1 cellular context compared by ENCODE assay signal in the genomic region with DNA sequence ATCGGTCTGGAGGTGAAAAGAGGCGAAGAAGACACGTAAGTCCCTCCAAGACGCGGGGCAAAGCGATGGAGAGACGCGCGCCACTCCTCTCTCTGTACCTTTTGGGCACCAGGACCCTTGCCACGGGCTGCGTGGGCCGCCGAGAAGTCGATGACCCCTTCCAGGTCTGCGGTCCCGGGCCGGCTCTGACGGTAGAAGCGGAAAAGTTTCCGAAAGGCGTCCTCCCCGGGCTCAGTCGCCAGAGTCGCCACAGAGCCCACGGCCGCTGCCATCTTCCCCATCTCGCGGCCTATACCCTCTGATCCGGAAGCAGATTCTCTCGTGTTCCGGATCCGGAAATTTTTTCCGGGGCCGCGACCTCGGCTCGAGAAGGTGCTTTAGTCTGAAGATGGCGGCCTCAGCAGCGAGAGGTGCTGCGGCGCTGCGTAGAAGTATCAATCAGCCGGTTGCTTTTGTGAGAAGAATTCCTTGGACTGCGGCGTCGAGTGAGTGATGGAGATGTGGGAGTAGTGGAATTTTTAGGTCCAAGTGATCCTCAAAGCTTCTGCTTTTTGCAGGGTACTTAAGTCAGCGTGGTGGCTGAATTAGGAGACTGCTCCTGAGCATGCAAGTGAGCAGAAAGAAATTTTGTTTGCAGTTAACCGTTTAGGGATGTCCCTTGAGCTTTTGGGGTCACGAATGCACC.
A peak's percentile ranks its signal among the peaks of the same experiment; 100 is the strongest.
TF ChIP-seq lines count a peak whose summit lies in the region.

A gene with protein sequence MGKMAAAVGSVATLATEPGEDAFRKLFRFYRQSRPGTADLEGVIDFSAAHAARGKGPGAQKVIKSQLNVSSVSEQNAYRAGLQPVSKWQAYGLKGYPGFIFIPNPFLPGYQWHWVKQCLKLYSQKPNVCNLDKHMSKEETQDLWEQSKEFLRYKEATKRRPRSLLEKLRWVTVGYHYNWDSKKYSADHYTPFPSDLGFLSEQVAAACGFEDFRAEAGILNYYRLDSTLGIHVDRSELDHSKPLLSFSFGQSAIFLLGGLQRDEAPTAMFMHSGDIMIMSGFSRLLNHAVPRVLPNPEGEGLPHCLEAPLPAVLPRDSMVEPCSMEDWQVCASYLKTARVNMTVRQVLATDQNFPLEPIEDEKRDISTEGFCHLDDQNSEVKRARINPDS (minus strand): TSS at position 300 of the 685 bp plus-strand sequence. CDS start 19 bp downstream, at position 281.
TSS of gene SLIRP (plus strand) at position 380 of the 685 bp plus-strand sequence. CDS start at position 389, 9 bp downstream.

TF ChIP-seq in HepG2, 621 proteins besides CTCF, POLR2A, EP300 and RAD21 (continued from another document and continues in another):
- TF ChIP-seq, protein P1, sequence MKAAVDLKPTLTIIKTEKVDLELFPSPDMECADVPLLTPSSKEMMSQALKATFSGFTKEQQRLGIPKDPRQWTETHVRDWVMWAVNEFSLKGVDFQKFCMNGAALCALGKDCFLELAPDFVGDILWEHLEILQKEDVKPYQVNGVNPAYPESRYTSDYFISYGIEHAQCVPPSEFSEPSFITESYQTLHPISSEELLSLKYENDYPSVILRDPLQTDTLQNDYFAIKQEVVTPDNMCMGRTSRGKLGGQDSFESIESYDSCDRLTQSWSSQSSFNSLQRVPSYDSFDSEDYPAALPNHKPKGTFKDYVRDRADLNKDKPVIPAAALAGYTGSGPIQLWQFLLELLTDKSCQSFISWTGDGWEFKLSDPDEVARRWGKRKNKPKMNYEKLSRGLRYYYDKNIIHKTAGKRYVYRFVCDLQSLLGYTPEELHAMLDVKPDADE (CRISPR knock-in tag; IDR thresholded peaks at IDR 0.05): no peak
- TF ChIP-seq, protein P2, sequence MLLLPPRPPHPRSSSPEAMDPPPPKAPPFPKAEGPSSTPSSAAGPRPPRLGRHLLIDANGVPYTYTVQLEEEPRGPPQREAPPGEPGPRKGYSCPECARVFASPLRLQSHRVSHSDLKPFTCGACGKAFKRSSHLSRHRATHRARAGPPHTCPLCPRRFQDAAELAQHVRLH (CRISPR knock-in tag; IDR thresholded peaks at IDR 0.05; ENCODE audit: borderline replicate concordance, low read depth): 0 out of 2 replicates have a peak, but pooled peaks have one; percentile 16
- no peak for TF ChIP-seq TCF7L2 (IDR thresholded peaks at IDR 0.05; ENCODE audit: low read depth, low read length)
- no peak for TF ChIP-seq CBX1 (IDR thresholded peaks at IDR 0.05; ENCODE audit: low read depth)
- TF ChIP-seq PHF20 (CRISPR knock-in tag; IDR thresholded peaks at IDR 0.05): peak; percentile 98
- peak; percentile 19 for TF ChIP-seq TEAD3 (CRISPR knock-in tag; optimal IDR thresholded peaks at IDR 0.05; ENCODE audit: borderline replicate concordance)
- TF ChIP-seq ZNF431 (CRISPR knock-in tag; IDR thresholded peaks at IDR 0.05; ENCODE audit: borderline replicate concordance, low read depth): no peak
- 0 out of 2 replicates have a peak, but pooled peaks have one; percentile 17 for TF ChIP-seq TFDP1 (CRISPR knock-in tag; IDR thresholded peaks at IDR 0.05; ENCODE audit: borderline replicate concordance)
- peak; percentile 64; the same call in 1 of the 2 replicates for TF ChIP-seq MED13 (CRISPR knock-in tag; IDR thresholded peaks at IDR 0.05)
- no peak for TF ChIP-seq ZNF576 (CRISPR knock-in tag; IDR thresholded peaks at IDR 0.05)
- TF ChIP-seq ZNF350 (CRISPR knock-in tag; IDR thresholded peaks at IDR 0.05; ENCODE audit: borderline replicate concordance, low read depth): peak; percentile 74; the same call in 1 of the 2 replicates
- peak; percentile 69; the same call in 1 of the 2 replicates for TF ChIP-seq TP53 (CRISPR knock-in tag; conservative IDR thresholded peaks at IDR 0.05)
- peak; percentile 78 for TF ChIP-seq TBX2 (CRISPR knock-in tag; IDR thresholded peaks at IDR 0.05; ENCODE audit: borderline replicate concordance)
- TF ChIP-seq RXRA (CRISPR knock-in tag; IDR thresholded peaks at IDR 0.05): peak; percentile 78
- TF ChIP-seq FOXK2 (IDR thresholded peaks at IDR 0.05): no peak
- peak; percentile 56; the same call in 1 of the 2 replicates for TF ChIP-seq ZFP90 (CRISPR knock-in tag; IDR thresholded peaks at IDR 0.05; ENCODE audit: borderline replicate concordance)
- no peak for TF ChIP-seq ZNF496 (CRISPR knock-in tag; IDR thresholded peaks at IDR 0.05; ENCODE audit: insufficient replicate concordance)
- 0 out of 2 replicates have a peak, but pooled peaks have one; percentile 67 for TF ChIP-seq PCBP1 (IDR thresholded peaks at IDR 0.05; ENCODE audit: borderline replicate concordance, low read depth, low read length)
- no peak; the same call in 1 of the 2 replicates for TF ChIP-seq ZNF737 (CRISPR knock-in tag; IDR thresholded peaks at IDR 0.05; ENCODE audit: borderline replicate concordance)
- no peak for TF ChIP-seq PRPF4 (IDR thresholded peaks at IDR 0.05; ENCODE audit: low read depth, low read length, poor library complexity, severe bottlenecking)
- no peak; the same call in 1 of the 2 replicates for TF ChIP-seq ZNF12 (CRISPR knock-in tag; IDR thresholded peaks at IDR 0.05)
- TF ChIP-seq ZNF609 (CRISPR knock-in tag; IDR thresholded peaks at IDR 0.05; ENCODE audit: borderline replicate concordance): no peak
- TF ChIP-seq FOXK1 (CRISPR knock-in tag; IDR thresholded peaks at IDR 0.05; ENCODE audit: borderline replicate concordance, low read depth): peak; percentile 73; the same call in 1 of the 2 replicates
- TF ChIP-seq GATAD1 (CRISPR knock-in tag; IDR thresholded peaks at IDR 0.05): peak; percentile 98
- peak; percentile 27; the same call in 1 of the 2 replicates for TF ChIP-seq BCL6 (CRISPR knock-in tag; IDR thresholded peaks at IDR 0.05)
- no peak for TF ChIP-seq ZFP62 (CRISPR knock-in tag; IDR thresholded peaks at IDR 0.05)
- no peak for TF ChIP-seq STAG1 (CRISPR knock-in tag; IDR thresholded peaks at IDR 0.05)
- no peak for TF ChIP-seq ZBTB3 (CRISPR knock-in tag; IDR thresholded peaks at IDR 0.05; ENCODE audit: borderline replicate concordance, low read depth)
- TF ChIP-seq ZNF136 (CRISPR knock-in tag; IDR thresholded peaks at IDR 0.05; ENCODE audit: low read depth): no peak; the same call in 1 of the 2 replicates
- TF ChIP-seq FLYWCH1 (CRISPR knock-in tag; IDR thresholded peaks at IDR 0.05): no peak
- no peak for TF ChIP-seq ZNF333 (CRISPR knock-in tag; IDR thresholded peaks at IDR 0.05; ENCODE audit: borderline replicate concordance)
- TF ChIP-seq ZNF598 (CRISPR knock-in tag; IDR thresholded peaks at IDR 0.05; ENCODE audit: borderline replicate concordance): peak; percentile 79; the same call in 1 of the 2 replicates
- TF ChIP-seq THAP8 (CRISPR knock-in tag; IDR thresholded peaks at IDR 0.05; ENCODE audit: borderline replicate concordance): 0 out of 2 replicates have a peak, but pooled peaks have one; percentile 72
- no peak for TF ChIP-seq ZNF639 (CRISPR knock-in tag; conservative IDR thresholded peaks at IDR 0.05)
- no peak for TF ChIP-seq KLF9 (CRISPR knock-in tag; IDR thresholded peaks at IDR 0.05; ENCODE audit: low read depth)
- 0 out of 2 replicates have a peak, but pooled peaks have one; percentile 19 for TF ChIP-seq ZNF629 (CRISPR knock-in tag; conservative IDR thresholded peaks at IDR 0.05)
- peak; percentile 24; the same call in 1 of the 2 replicates for TF ChIP-seq ZNF263 (CRISPR knock-in tag; IDR thresholded peaks at IDR 0.05)
- TF ChIP-seq JDP2 (CRISPR knock-in tag; IDR thresholded peaks at IDR 0.05; ENCODE audit: borderline replicate concordance): no peak
- peak; percentile 86; the same call in 1 of the 2 replicates for TF ChIP-seq GZF1 (CRISPR knock-in tag; IDR thresholded peaks at IDR 0.05)
- TF ChIP-seq ZNF274 (CRISPR knock-in tag; IDR thresholded peaks at IDR 0.05): 0 out of 2 replicates have a peak, but pooled peaks have one; percentile 48
- peak; percentile 99 for TF ChIP-seq KAT8 (CRISPR knock-in tag; IDR thresholded peaks at IDR 0.05)
- TF ChIP-seq SRSF9 (IDR thresholded peaks at IDR 0.05; ENCODE audit: borderline replicate concordance, insufficient read depth, low read depth, low read length, poor library complexity, severe bottlenecking): no peak
- no peak for TF ChIP-seq AKAP8 (CRISPR knock-in tag; IDR thresholded peaks at IDR 0.05)
- TF ChIP-seq ZNF143 (CRISPR knock-in tag; IDR thresholded peaks at IDR 0.05): peak; percentile 68
- TF ChIP-seq RARG (CRISPR knock-in tag; IDR thresholded peaks at IDR 0.05; ENCODE audit: low read depth): no peak
- TF ChIP-seq ZNF281 (CRISPR knock-in tag; IDR thresholded peaks at IDR 0.05; ENCODE audit: borderline replicate concordance): no peak
- TF ChIP-seq ZNF329 (CRISPR knock-in tag; IDR thresholded peaks at IDR 0.05; ENCODE audit: low read depth): no peak
- no peak for TF ChIP-seq PITX1 (CRISPR knock-in tag; IDR thresholded peaks at IDR 0.05)
- TF ChIP-seq NFYC (CRISPR knock-in tag; IDR thresholded peaks at IDR 0.05): 0 out of 2 replicates have a peak, but pooled peaks have one; percentile 17
